In the genomic region with DNA sequence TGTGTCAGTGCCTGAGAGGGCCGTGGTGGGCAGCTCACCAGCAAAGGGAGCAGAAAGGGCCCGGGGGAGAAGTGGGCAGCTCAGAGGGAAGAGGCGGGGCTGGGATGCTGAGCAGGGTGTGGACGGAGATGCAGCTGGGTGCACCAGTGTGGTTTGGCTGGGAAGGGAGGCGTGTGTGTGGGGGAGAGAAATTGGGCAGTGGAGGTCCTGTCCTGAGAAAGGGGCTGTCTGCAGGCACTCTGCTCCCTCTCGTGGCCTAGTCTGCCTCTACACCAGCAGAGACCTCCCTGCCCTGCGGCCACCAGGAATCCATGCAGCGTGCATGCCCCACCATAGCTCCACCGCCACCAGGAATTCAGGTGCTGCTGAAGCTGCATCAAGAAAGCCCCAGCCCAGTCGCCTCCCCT, we compare ENCODE assay signal across 9 cellular contexts.
DNase-seq lines count a peak whose midpoint lies in the region; ATAC-seq and TF ChIP-seq lines count a peak whose summit lies in the region.
"Had no signal": no experiment of that assay in that cellular context is flagged by ENCODE, and none has a peak within 500 bp of the region (broad histone marks: within the 10 kb centered on the region; RNA-seq: fewer than 3 reads in every experiment).

No MANE protein-coding gene starts in this region.

- no peak overlapping the region for H3K27ac ChIP-seq in VCaP
- H3K27ac ChIP-seq: coronary artery had no signal

- ATAC-seq in HG03354 (IDR thresholded peaks at IDR 0.05; ENCODE audit: poor library complexity, severe bottlenecking, unreplicated experiment), result peak; percentile 63
- no peak for ATAC-seq in HG03025 (IDR thresholded peaks at IDR 0.05; ENCODE audit: low FRiP score, unreplicated experiment)
- no peak for ATAC-seq in HG02798 (IDR thresholded peaks at IDR 0.05; ENCODE audit: poor library complexity, unreplicated experiment)

- peak; percentile 10; the same call in 1 of the 2 replicates for TF ChIP-seq CTCF in VCaP (conservative IDR thresholded peaks at IDR 0.05)
- TF ChIP-seq CTCF in nephron (IDR thresholded peaks at IDR 0.05; ENCODE audit: unreplicated experiment in 3 of 3), result peak; percentile 20 to 26 (median 25)

- no peaks in the 10 kb centered on the region for H3K36me3 Mint-ChIP-seq in nephron (ENCODE audit: low read depth)

- DNase-seq in EL, result peak; percentile 32
- no peak for DNase-seq in stimulated activated CD4-positive, alpha-beta T cell treated with anti-CD3 and anti-CD28 coated beads, Interleukin-12 subunit alpha, Interleukin-12 subunit beta, amount 100 ng/mL, for 4 hours
- no peak for DNase-seq in HPDE6-E6E7 (ENCODE audit: extremely low spot score)

- peaks cover 6% of the 10 kb centered on the region for H3K4me1 Mint-ChIP-seq in nephron

- H3K4me3 Mint-ChIP-seq in nephron, result peak overlapping the region in 1 of 3 experiments; percentile 56

- peak overlapping the region in 1 of 3 experiments; percentile 39 for H3K27ac Mint-ChIP-seq in nephron

- no peaks in the 10 kb centered on the region for H3K9me3 Mint-ChIP-seq in nephron

- H3K27me3 Mint-ChIP-seq in nephron (ENCODE audit: low read depth), result peaks cover 14% of the 10 kb centered on the region
